8 cellular contexts compared by ENCODE assay signal in genomic region chr2:222561817-222562424, GRCh38.
DNase-seq lines count a peak whose midpoint lies in the region; ATAC-seq, FAIRE-seq and TF ChIP-seq lines count a peak whose summit lies in the region.

No MANE protein-coding gene starts in this region.

- peak; percentile 9 for FAIRE-seq in islet of Langerhans (lab: Jason Lieb, UNC)

- peak; percentile 63 for ATAC-seq in Right ventricle myocardium inferior
- peak; percentile 68 for ATAC-seq in GM21737 (IDR thresholded peaks at IDR 0.05; ENCODE audit: unreplicated experiment)

- H3K9ac ChIP-seq in OCI-LY3 (ENCODE audit: low read length): no peak overlapping the region

- in situ Hi-C loops in brain microvascular endothelial cell (cut with HindIII; ENCODE audit: low pct_ligation_motif_present, low sequenced_read_pairs): no loop called here

- H3K36me3 ChIP-seq in OCI-LY3 (replicated peaks; ENCODE audit: low read depth, low read length) (peaks cover 1% of the 10 kb centered on the region), brain microvascular endothelial cell (replicated peaks) (peaks cover under 1% of the 10 kb centered on the region)

- H3K79me2 ChIP-seq in OCI-LY3 (ENCODE audit: low read length): no peaks in the 10 kb centered on the region

- intact Hi-C loops in Right ventricle myocardium inferior (cut with DNase I) (loop anchor here (1.0 to 10.0 kb wide), 3 partner anchors 137 to 505 kb away; partner anchors contain the start of gene SGPP2), cardiac septum (cut with DNase I) (loop anchor here (1.0 to 10.0 kb wide), 2 partner anchors 53 to 244 kb away; no protein-coding TSS in a partner anchor)

- H2AFZ ChIP-seq in OCI-LY3 (ENCODE audit: low read depth, low read length): no peak overlapping the region

- peak; percentile 66 for TF ChIP-seq CTCF in OCI-LY3 (IDR thresholded peaks at IDR 0.05; ENCODE audit: low read depth, low read length)
- TF ChIP-seq CTCF in brain microvascular endothelial cell (IDR thresholded peaks at IDR 0.05; ENCODE audit: low read depth, low read length, missing control alignments): peak; percentile 82

- H3K27ac ChIP-seq in OCI-LY3 (ENCODE audit: low read length): no peak overlapping the region
- H3K27ac ChIP-seq in brain microvascular endothelial cell: no peak overlapping the region

- H4K20me1 ChIP-seq in OCI-LY3 (ENCODE audit: insufficient read depth, low read length): no peaks in the 10 kb centered on the region

- no peak for DNase-seq in Right ventricle myocardium inferior (ENCODE audit: missing footprints)
- no peak for DNase-seq in cardiac septum (ENCODE audit: low spot score)
- DNase-seq in HuH-7 (ENCODE audit: low spot score): peak; percentile 17
- DNase-seq in brain microvascular endothelial cell: peak; percentile 14
- peak; percentile 71 for DNase-seq in superior temporal gyrus (ENCODE audit: extremely low spot score)

- no peak overlapping the region for H3K4me2 ChIP-seq in OCI-LY3 (ENCODE audit: low read length)

- no peaks in the 10 kb centered on the region for H3K9me3 ChIP-seq in OCI-LY3 (ENCODE audit: insufficient read depth, low read length)

- no peaks in the 10 kb centered on the region for H3K27me3 ChIP-seq in OCI-LY3 (ENCODE audit: low read depth, low read length)
- H3K27me3 ChIP-seq in brain microvascular endothelial cell (replicated peaks): no peaks in the 10 kb centered on the region

- H3K4me1 ChIP-seq in OCI-LY3 (ENCODE audit: low read length): no peaks in the 10 kb centered on the region

- H3K4me3 ChIP-seq in OCI-LY3 (ENCODE audit: low read length) (no peak overlapping the region), brain microvascular endothelial cell (ENCODE audit: low read depth, low read length) (no peak overlapping the region)

Comparison
In these comparisons a context has a peak if more than half of its experiments do, and no peak if none do; other contexts are left out.
1. DNase-seq: peak in HuH-7 (single experiment), brain microvascular endothelial cell (single experiment) and superior temporal gyrus (single experiment); none in Right ventricle myocardium inferior (single experiment) and cardiac septum (single experiment).